In genomic region chr10:32269343-32270100, GRCh38 we compare ENCODE assay signal across 24 cellular contexts.
DNase-seq lines count a peak whose midpoint lies in the region; ATAC-seq and TF ChIP-seq lines count a peak whose summit lies in the region.
"Had no signal": no experiment of that assay in that cellular context is flagged by ENCODE, and none has a peak within 500 bp of the region (broad histone marks: within the 10 kb centered on the region; RNA-seq: fewer than 3 reads in every experiment).

No MANE protein-coding gene starts in this region.

- no peak overlapping the region for H4K8ac ChIP-seq in mesendoderm (ENCODE audit: low read depth, low read length)

- H3K4ac ChIP-seq in mesendoderm (ENCODE audit: low read depth, low read length) = no peak overlapping the region

- H3K4me3 ChIP-seq in AG10803 (ENCODE audit: low read length) (no peak overlapping the region), mesendoderm (ENCODE audit: low read length) (no peak overlapping the region)
- H3K4me3 ChIP-seq: A549, gastrocnemius medialis, GM23248, lung, SK-N-MC, upper lobe of left lung had no signal

- no peak overlapping the region for H2BK5ac ChIP-seq in mesendoderm (ENCODE audit: low read length)

- no peak overlapping the region for H3K4me2 ChIP-seq in mesendoderm (ENCODE audit: low read length)
- H3K4me2 ChIP-seq: A549, KMS-11 had no signal

- no peak overlapping the region for H3K23ac ChIP-seq in mesendoderm (ENCODE audit: low read length)

- H3K27me3 Mint-ChIP-seq in activated CD8-positive, alpha-beta T cell treated with anti-CD3 and anti-CD28 coated beads for 36 hours = no peaks in the 10 kb centered on the region
- H3K27me3 Mint-ChIP-seq in activated CD8-positive, alpha-beta T cell treated with anti-CD3 and anti-CD28 coated beads, Interleukin-2, amount 10 ng/mL, durations not matched to agents 7 days and 5 days (ENCODE audit: low read depth) = no peaks in the 10 kb centered on the region
- no peaks in the 10 kb centered on the region for H3K27me3 Mint-ChIP-seq in activated T-helper 17 cell treated with anti-CD3 and anti-CD28 coated beads, Interleukin-2, amount 50 U/mL, for 72 hours
- H3K27me3 Mint-ChIP-seq: activated CD8-positive, alpha-beta memory T cell treated with anti-CD3 and anti-CD28 coated beads, Interleukin-2, amount 10 ng/mL, durations not matched to agents 7 days and 5 days had no signal

- no peak for DNase-seq in activated CD8-positive, alpha-beta T cell treated with anti-CD3 and anti-CD28 coated beads for 36 hours
- no peak for DNase-seq in activated CD8-positive, alpha-beta T cell treated with anti-CD3 and anti-CD28 coated beads, Interleukin-2, amount 10 ng/mL, durations not matched to agents 7 days and 5 days
- DNase-seq in AG10803 (ENCODE audit: low read depth) (peak; percentile 36), mesendoderm (peak; percentile 32), OCI-M1 (lab: John Stamatoyannopoulos, UW) (no peak), amygdala (lab: John Stamatoyannopoulos, UW) (no peak), foreskin keratinocyte (no peak)
- DNase-seq: activated CD8-positive, alpha-beta memory T cell treated with anti-CD3 and anti-CD28 coated beads, Interleukin-2, amount 10 ng/mL, durations not matched to agents 7 days and 5 days; anterior cingulate cortex; C1 segment of cervical spinal cord; cerebellar nuclear complex; gastrocnemius medialis; GM23248; hypothalamus; NCI-H1694; NCI-H2171; NCI-H524 treated with DMSO at 0.1 percent for 48 hours; retina; upper lobe of left lung had no signal

- peaks cover 2% of the 10 kb centered on the region for H3K79me1 ChIP-seq in mesendoderm (ENCODE audit: low read length)

- peak overlapping the region; percentile 40 for H3K27ac Mint-ChIP-seq in activated CD8-positive, alpha-beta T cell treated with anti-CD3 and anti-CD28 coated beads for 36 hours
- H3K27ac Mint-ChIP-seq in activated CD8-positive, alpha-beta T cell treated with anti-CD3 and anti-CD28 coated beads, Interleukin-2, amount 10 ng/mL, durations not matched to agents 7 days and 5 days = no peak overlapping the region
- peak overlapping the region; percentile 77 for H3K27ac Mint-ChIP-seq in activated T-helper 17 cell treated with anti-CD3 and anti-CD28 coated beads, Interleukin-2, amount 50 U/mL, for 72 hours
- H3K27ac Mint-ChIP-seq: activated CD8-positive, alpha-beta memory T cell treated with anti-CD3 and anti-CD28 coated beads, Interleukin-2, amount 10 ng/mL, durations not matched to agents 7 days and 5 days had no signal

- H3K36me3 Mint-ChIP-seq in activated CD8-positive, alpha-beta T cell treated with anti-CD3 and anti-CD28 coated beads for 36 hours (ENCODE audit: low read depth) = peaks cover 40% of the 10 kb centered on the region
- peaks cover 62% of the 10 kb centered on the region for H3K36me3 Mint-ChIP-seq in activated CD8-positive, alpha-beta T cell treated with anti-CD3 and anti-CD28 coated beads, Interleukin-2, amount 10 ng/mL, durations not matched to agents 7 days and 5 days (ENCODE audit: low read depth)
- peaks cover 72% of the 10 kb centered on the region for H3K36me3 Mint-ChIP-seq in activated T-helper 17 cell treated with anti-CD3 and anti-CD28 coated beads, Interleukin-2, amount 50 U/mL, for 72 hours (ENCODE audit: low read depth)

- peaks cover 13% of the 10 kb centered on the region for H3K4me1 Mint-ChIP-seq in activated CD8-positive, alpha-beta T cell treated with anti-CD3 and anti-CD28 coated beads for 36 hours (ENCODE audit: low read depth)
- no peaks in the 10 kb centered on the region for H3K4me1 Mint-ChIP-seq in activated CD8-positive, alpha-beta T cell treated with anti-CD3 and anti-CD28 coated beads, Interleukin-2, amount 10 ng/mL, durations not matched to agents 7 days and 5 days (ENCODE audit: low read depth)
- peaks cover 9% of the 10 kb centered on the region for H3K4me1 Mint-ChIP-seq in activated T-helper 17 cell treated with anti-CD3 and anti-CD28 coated beads, Interleukin-2, amount 50 U/mL, for 72 hours
- H3K4me1 Mint-ChIP-seq: activated CD8-positive, alpha-beta memory T cell treated with anti-CD3 and anti-CD28 coated beads, Interleukin-2, amount 10 ng/mL, durations not matched to agents 7 days and 5 days had no signal

- H3K18ac ChIP-seq in mesendoderm (ENCODE audit: low read length) = no peak overlapping the region

- no peak overlapping the region for H3K4me3 Mint-ChIP-seq in activated CD8-positive, alpha-beta T cell treated with anti-CD3 and anti-CD28 coated beads for 36 hours
- no peak overlapping the region for H3K4me3 Mint-ChIP-seq in activated CD8-positive, alpha-beta T cell treated with anti-CD3 and anti-CD28 coated beads, Interleukin-2, amount 10 ng/mL, durations not matched to agents 7 days and 5 days
- H3K4me3 Mint-ChIP-seq in activated T-helper 17 cell treated with anti-CD3 and anti-CD28 coated beads, Interleukin-2, amount 50 U/mL, for 72 hours = no peak overlapping the region
- H3K4me3 Mint-ChIP-seq: activated CD8-positive, alpha-beta memory T cell treated with anti-CD3 and anti-CD28 coated beads, Interleukin-2, amount 10 ng/mL, durations not matched to agents 7 days and 5 days had no signal

- H3K9me3 Mint-ChIP-seq in activated CD8-positive, alpha-beta T cell treated with anti-CD3 and anti-CD28 coated beads for 36 hours = no peaks in the 10 kb centered on the region
- no peaks in the 10 kb centered on the region for H3K9me3 Mint-ChIP-seq in activated CD8-positive, alpha-beta T cell treated with anti-CD3 and anti-CD28 coated beads, Interleukin-2, amount 10 ng/mL, durations not matched to agents 7 days and 5 days (ENCODE audit: insufficient read depth)
- no peaks in the 10 kb centered on the region for H3K9me3 Mint-ChIP-seq in activated T-helper 17 cell treated with anti-CD3 and anti-CD28 coated beads, Interleukin-2, amount 50 U/mL, for 72 hours

- H2BK120ac ChIP-seq in mesendoderm (ENCODE audit: low read depth, low read length) = no peak overlapping the region

- intact Hi-C loops in activated CD8-positive, alpha-beta T cell treated with anti-CD3 and anti-CD28 coated beads for 36 hours (cut with micrococcal nuclease) = no loop called here

- no peak overlapping the region for H2AK5ac ChIP-seq in mesendoderm (ENCODE audit: low read length)

- H2BK15ac ChIP-seq in mesendoderm (replicated peaks; ENCODE audit: low read depth) = no peak overlapping the region

- CTCF ChIA-PET in activated CD8-positive, alpha-beta T cell treated with anti-CD3 and anti-CD28 coated beads for 36 hours (lab: Charles Lee) = interaction anchor here (0.8 to 1.0 kb wide), 3 partner anchors 12 to 27 kb away, joined by 3 to 4 read pairs (median 3); no protein-coding TSS in a partner anchor
- CTCF ChIA-PET in activated CD8-positive, alpha-beta T cell treated with anti-CD3 and anti-CD28 coated beads, Interleukin-2, amount 10 ng/mL, durations not matched to agents 7 days and 5 days (lab: Charles Lee) = interaction anchor here (0.8 kb wide), 1 partner anchor 16 kb away, joined by 3 read pairs; no protein-coding TSS in a partner anchor

- no peak overlapping the region for H3K9ac ChIP-seq in mesendoderm (ENCODE audit: low read length)
- H3K9ac ChIP-seq: GM23248, KMS-11 had no signal

- H3K27me3 ChIP-seq in mesendoderm (ENCODE audit: insufficient read depth, low read length, poor library complexity) (no peaks in the 10 kb centered on the region), foreskin keratinocyte (no peaks in the 10 kb centered on the region)
- H3K27me3 ChIP-seq: gastrocnemius medialis, upper lobe of left lung had no signal

- no CpG with 5 or more reads among the region's 2 CpGs for WGBS in mesendoderm (ENCODE audit: extremely low coverage, insufficient coverage, low lambda C conversion rate)

- POLR2A ChIA-PET in activated CD8-positive, alpha-beta T cell treated with anti-CD3 and anti-CD28 coated beads for 36 hours (lab: Charles Lee) = interaction anchor here (1.0 kb wide), 1 partner anchor 24 kb away, joined by 3 read pairs; no protein-coding TSS in a partner anchor
- POLR2A ChIA-PET in activated CD8-positive, alpha-beta T cell treated with anti-CD3 and anti-CD28 coated beads, Interleukin-2, amount 10 ng/mL, durations not matched to agents 7 days and 5 days (lab: Charles Lee) = no interaction called here

- H3K36me3 ChIP-seq in mesendoderm (ENCODE audit: control insufficient read depth, insufficient read depth, low read length) = peaks cover 5% of the 10 kb centered on the region

- H3K27ac ChIP-seq in mesendoderm (ENCODE audit: low read depth, low read length) (no peak overlapping the region), foreskin keratinocyte (no peak overlapping the region)
- H3K27ac ChIP-seq: A549, gastrocnemius medialis, GM23248, KMS-11, SK-N-MC, upper lobe of left lung had no signal

- no peak overlapping the region for H4K5ac ChIP-seq in mesendoderm (ENCODE audit: low read length)

- no peak overlapping the region for H3K56ac ChIP-seq in mesendoderm (ENCODE audit: low read length)

- no peaks in the 10 kb centered on the region for H3K79me2 ChIP-seq in mesendoderm (ENCODE audit: control insufficient read depth, insufficient read depth, low read length)

- ATAC-seq in activated CD8-positive, alpha-beta T cell treated with anti-CD3 and anti-CD28 coated beads for 36 hours = no peak
- ATAC-seq in activated CD8-positive, alpha-beta T cell treated with anti-CD3 and anti-CD28 coated beads, Interleukin-2, amount 10 ng/mL, durations not matched to agents 7 days and 5 days = no peak
- ATAC-seq in activated T-helper 17 cell treated with anti-CD3 and anti-CD28 coated beads, Interleukin-2, amount 50 U/mL, for 72 hours (replicated peaks) = no peak
- no peak for ATAC-seq in foreskin keratinocyte
- ATAC-seq: A549; activated CD8-positive, alpha-beta memory T cell treated with anti-CD3 and anti-CD28 coated beads, Interleukin-2, amount 10 ng/mL, durations not matched to agents 7 days and 5 days; gastrocnemius medialis had no signal

- H3K4me1 ChIP-seq in mesendoderm (ENCODE audit: control insufficient read depth, low read depth, low read length) = peaks cover 5% of the 10 kb centered on the region
- peaks cover 7% of the 10 kb centered on the region for H3K4me1 ChIP-seq in foreskin keratinocyte
- H3K4me1 ChIP-seq: A549, gastrocnemius medialis had no signal

- no peak for TF ChIP-seq CTCF in activated CD8-positive, alpha-beta T cell treated with anti-CD3 and anti-CD28 coated beads for 36 hours (IDR thresholded peaks at IDR 0.05)
- TF ChIP-seq CTCF in AG10803 (conservative IDR thresholded peaks at IDR 0.05; ENCODE audit: low read length) (no peak), foreskin keratinocyte (conservative IDR thresholded peaks at IDR 0.05) (no peak)

Comparison
In these comparisons a context has a peak if more than half of its experiments do, and no peak if none do; other contexts are left out.
1. DNase-seq: peak in AG10803 (single experiment) and mesendoderm (single experiment); none in activated CD8-positive, alpha-beta T cell treated with anti-CD3 and anti-CD28 coated beads for 36 hours (single experiment), activated CD8-positive, alpha-beta T cell treated with anti-CD3 and anti-CD28 coated beads, Interleukin-2, amount 10 ng/mL, durations not matched to agents 7 days and 5 days (single experiment), OCI-M1 (single experiment), amygdala (0 of 56) and foreskin keratinocyte (0 of 2).